Comparison of ENCODE assay signal across 16 cellular contexts in genomic region chr12:8404341-8404740, GRCh38. TPM values are rescaled to one million over a fixed set of nuclear protein-coding genes. Genes with fewer than 3 reads are reported as not detected.
"Had no signal": no experiment of that assay in that cellular context is flagged by ENCODE, and none has a peak within 500 bp of the region (broad histone marks: within the 10 kb centered on the region; RNA-seq: fewer than 3 reads in every experiment).

No MANE protein-coding gene starts in this region.

RNA-seq across cellular contexts. Expression of gene CLEC6A, which starts 51.4 kb away (rescaled TPM):
- total RNA-seq: activated B cell treated with CpG ODN at 0.5 μM for 24 hours; activated CD4-positive, alpha-beta T cell treated with anti-CD3 and anti-CD28 coated beads, Interleukin-2, amount 10 ng/mL, durations not matched to agents 7 days and 5 days; activated CD8-positive, alpha-beta memory T cell treated with anti-CD3 and anti-CD28 coated beads for 36 hours; activated CD8-positive, alpha-beta T cell treated with anti-CD3 and anti-CD28 coated beads for 36 hours; activated naive CD4-positive, alpha-beta T cell treated with anti-CD3 and anti-CD28 coated beads for 36 hours; activated naive CD4-positive, alpha-beta T cell treated with anti-CD3 and anti-CD28 coated beads, Interleukin-2, amount 50 U/mL, for 72 hours; activated naive CD8-positive, alpha-beta T cell treated with anti-CD3 and anti-CD28 coated beads for 36 hours; activated T-cell treated with anti-CD3 and anti-CD28 coated beads, Interleukin-2, amount 50 U/mL, for 4 hours; activated T-cell treated with anti-CD3 and anti-CD28 coated beads, Interleukin-2, amount 50 U/mL, for 72 hours; activated T-helper 1 cell treated with anti-CD3 and anti-CD28 coated beads, Interleukin-12 subunit alpha, Interleukin-12 subunit beta, Interleukin-2, Interleukin-4 antibody, amounts not matched to agents 30 ng/mL and 10 ng/mL and 1 ng/mL, durations not matched to agents 14 hours and 24 hours and 36 hours; activated T-helper 17 cell treated with anti-CD3 and anti-CD28 coated beads, Interleukin-2, amount 50 U/mL, for 72 hours; adrenal gland; aorta; astrocyte; body of pancreas; breast epithelium had no signal
- polyA plus RNA-seq: adrenal gland, aorta had no signal
